8 cellular contexts compared by ENCODE assay signal in the genomic region with DNA sequence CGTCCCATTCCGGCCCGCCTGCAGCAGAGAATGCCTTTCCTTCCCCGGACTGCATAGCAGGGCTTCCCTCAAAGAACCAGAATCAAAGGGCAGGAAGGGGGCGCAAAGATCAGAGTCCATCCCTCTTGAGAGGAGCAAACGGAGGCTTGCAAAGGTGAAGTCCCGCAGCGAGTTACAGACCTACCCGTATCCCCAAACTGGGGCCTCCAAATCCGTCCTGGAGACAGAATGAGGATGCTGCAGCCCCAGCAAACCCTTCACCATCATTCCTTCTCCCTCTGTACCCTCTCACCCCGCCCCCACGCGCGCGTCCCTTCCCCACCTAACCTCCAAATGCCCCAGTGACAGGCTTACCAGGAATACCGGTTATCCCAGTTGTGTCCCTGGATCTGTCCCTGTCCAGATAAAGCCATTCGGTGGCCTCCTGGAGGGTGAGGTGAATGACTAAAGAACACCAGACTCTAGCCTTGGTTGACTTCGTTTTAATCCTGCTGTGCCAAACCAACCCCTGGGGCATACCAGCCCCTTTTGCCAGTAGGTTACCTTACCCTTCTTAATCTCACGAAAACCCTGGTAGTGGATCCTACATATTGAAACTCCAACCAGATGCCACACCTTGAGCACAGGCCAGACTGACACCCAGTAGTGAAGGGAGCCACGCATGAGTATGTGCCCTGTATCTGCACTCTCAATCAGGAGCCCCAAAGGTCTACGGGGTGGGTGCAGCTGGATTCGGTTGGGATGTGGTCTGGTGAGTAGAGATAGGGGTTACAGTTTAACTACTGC. TPM values are rescaled to one million over a fixed set of nuclear protein-coding genes. Genes with fewer than 3 reads are reported as not detected.
A peak's percentile ranks its signal among the peaks of the same experiment; 100 is the strongest.
DNase-seq lines count a peak whose midpoint lies in the region; ATAC-seq, FAIRE-seq and TF ChIP-seq lines count a peak whose summit lies in the region.

No MANE protein-coding gene starts in this region.

- no peaks in the 10 kb centered on the region for H3K9me3 ChIP-seq in HepG2 (ENCODE audit: low read length)
- H3K9me3 ChIP-seq in testis = no peaks in the 10 kb centered on the region

- TF ChIP-seq POLR2A in HepG2 (IDR thresholded peaks at IDR 0.05; ENCODE audit: insufficient read depth in 1 of 2, low read depth in 2 of 2, low read length in 2 of 2) (no peak), testis (IDR thresholded peaks at IDR 0.05) (no peak)

- H3K4me2 ChIP-seq in HepG2 (ENCODE audit: low read depth, low read length) = peak overlapping the region; percentile 96

- WGBS in HepG2 (ENCODE audit: low lambda C conversion rate) = 1% methylated on average over 22 of the region's 22 CpGs
- WGBS in testis, 2 donors = 11 to 18% methylated on average over 22 of the region's 22 CpGs

- peaks cover 2% of the 10 kb centered on the region for H3K79me2 ChIP-seq in HepG2 (ENCODE audit: insufficient read depth, low read length)

- H3K36me3 ChIP-seq in HepG2 (replicated peaks in 1 of 2; ENCODE audit: control insufficient read depth in 1 of 2, insufficient read depth in 2 of 2, low read length in 2 of 2) = no peaks in the 10 kb centered on the region
- H3K36me3 ChIP-seq in testis (ENCODE audit: low read depth, missing control alignments) = no peaks in the 10 kb centered on the region

- ATAC-seq in HepG2 (peak; percentile 57), GM21526 (IDR thresholded peaks at IDR 0.05; ENCODE audit: low FRiP score, unreplicated experiment) (no peak), GM19467 (IDR thresholded peaks at IDR 0.05; ENCODE audit: unreplicated experiment) (no peak)

- in situ Hi-C loops in HepG2 (cut with HindIII; ENCODE audit: extremely low pct_ligation_motif_present, low pct_unique_long_range_greater_than_20kb) = no loop called here

- CTCF ChIA-PET in HepG2 (lab: Yijun Ruan, JAX; ENCODE audit: low intra/inter-chr PET ratio, low total read pairs) = no interaction called here

- POLR2A ChIA-PET in HepG2 (lab: Yijun Ruan, JAX) = interaction anchor here (1.0 to 2.8 kb wide), 23 partner anchors 9 to 181 kb away, joined by 3 to 26 read pairs (median 10); a partner anchor contains a TSS

- no peak for TF ChIP-seq CTCF in HepG2 (CRISPR knock-in tag; IDR thresholded peaks at IDR 0.05)
- no peak for TF ChIP-seq CTCF in testis (IDR thresholded peaks at IDR 0.05)

- intact Hi-C loops in HepG2 (cut with micrococcal nuclease; ENCODE audit: unreplicated experiment) (loop anchor here (1.0 to 2.0 kb wide), 4 partner anchors 8 to 115 kb away; no protein-coding TSS in a partner anchor), testis (cut with DNase I; ENCODE audit: low total_unique reads) (no loop called here)

- peaks cover 59% of the 10 kb centered on the region for H3K4me1 ChIP-seq in HepG2 (ENCODE audit: insufficient read depth, low read length)
- peaks cover 7% of the 10 kb centered on the region for H3K4me1 ChIP-seq in testis

- peaks cover 0 to 11% of the 10 kb centered on the region in 2 experiments; a peak in 2 of 5 replicates for H3K27me3 ChIP-seq in HepG2 (ENCODE audit: control insufficient read depth in 1 of 2, insufficient read depth in 2 of 2, low read length in 2 of 2)
- no peaks in the 10 kb centered on the region for H3K27me3 ChIP-seq in testis

- BruUV-seq in HepG2 (replicated peaks; lab: Mats Ljungman, UMichigan) = no TSS peak

- H4K20me1 ChIP-seq in HepG2 (ENCODE audit: insufficient read depth, low read length) = no peaks in the 10 kb centered on the region

- TF ChIP-seq EP300 in HepG2 (IDR thresholded peaks at IDR 0.05; ENCODE audit: low read depth in 2 of 2, low read length in 2 of 2) = no peak
- TF ChIP-seq EP300 in HepG2 (CRISPR knock-in tag; IDR thresholded peaks at IDR 0.05; ENCODE audit: borderline replicate concordance) = no peak

- H3K4me3 ChIP-seq in HepG2 (replicated peaks in 1 of 3; ENCODE audit: insufficient read depth in 1 of 3, low read depth in 2 of 3, low read length in 3 of 3) (peak overlapping the region; percentile 64 to 78 (median 77)), testis (peak overlapping the region; percentile 75 to 81)

- no peak for TF ChIP-seq RAD21 in HepG2 (CRISPR knock-in tag; IDR thresholded peaks at IDR 0.05)

- FAIRE-seq in HepG2 (lab: Jason Lieb, UNC) = no peak

- H3K27ac ChIP-seq in caudate nucleus (ENCODE audit: low read depth, low read length) (peak overlapping the region; percentile 55), HepG2 (ENCODE audit: extremely low read length, insufficient read depth, low read length) (peak overlapping the region; percentile 56), testis (peak overlapping the region; percentile 87 to 93)

- DNase-seq in NCI-H1417 (lab: John Stamatoyannopoulos, UW) (peak in 2 of 3 experiments; percentile 50 to 60), NCI-H1417 treated with DMSO at 0.1 percent for 48 hours (lab: John Stamatoyannopoulos, UW) (no peak), NCI-H146 treated with DMSO at 0.1 percent for 48 hours (lab: John Stamatoyannopoulos, UW; ENCODE audit: unreplicated experiment) (peak; percentile 10), caudate nucleus (lab: John Stamatoyannopoulos, UW) (peak in 2 of 61 donors; percentile 14 to 46), HepG2 (ENCODE audit: low spot score) (peak; percentile 62), testis (peak; percentile 38)

- peak overlapping the region; percentile 74 for H3K9ac ChIP-seq in HepG2 (ENCODE audit: insufficient read depth, low read depth, low read length)

- H2AFZ ChIP-seq in HepG2 (ENCODE audit: low read length) = peak overlapping the region; percentile 10

TF ChIP-seq in HepG2, 621 proteins besides CTCF, POLR2A, EP300 and RAD21 (continues in another document):
- TF ChIP-seq, protein P1, sequence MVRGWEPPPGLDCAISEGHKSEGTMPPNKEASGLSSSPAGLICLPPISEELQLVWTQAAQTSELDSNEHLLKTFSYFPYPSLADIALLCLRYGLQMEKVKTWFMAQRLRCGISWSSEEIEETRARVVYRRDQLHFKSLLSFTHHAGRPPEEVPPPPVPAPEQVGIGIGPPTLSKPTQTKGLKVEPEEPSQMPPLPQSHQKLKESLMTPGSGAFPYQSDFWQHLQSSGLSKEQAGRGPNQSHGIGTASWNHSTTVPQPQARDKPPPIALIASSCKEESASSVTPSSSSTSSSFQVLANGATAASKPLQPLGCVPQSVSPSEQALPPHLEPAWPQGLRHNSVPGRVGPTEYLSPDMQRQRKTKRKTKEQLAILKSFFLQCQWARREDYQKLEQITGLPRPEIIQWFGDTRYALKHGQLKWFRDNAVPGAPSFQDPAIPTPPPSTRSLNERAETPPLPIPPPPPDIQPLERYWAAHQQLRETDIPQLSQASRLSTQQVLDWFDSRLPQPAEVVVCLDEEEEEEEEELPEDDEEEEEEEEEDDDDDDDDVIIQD (CRISPR knock-in tag; IDR thresholded peaks at IDR 0.05; ENCODE audit: low read depth) = 0 out of 2 replicates have a peak, but pooled peaks have one; percentile 11
- TF ChIP-seq RORA (CRISPR knock-in tag; IDR thresholded peaks at IDR 0.05) = no peak
- TF ChIP-seq PTBP1 (IDR thresholded peaks at IDR 0.05; ENCODE audit: low read depth, low read length, poor library complexity, severe bottlenecking) = no peak

RNA-seq across cellular contexts. Expression of a gene that starts 1.0 kb away (rescaled TPM):
- 10.6 and 19.2 TPM in 2 replicates for total RNA-seq in HepG2 (2016; rRNA removed; fragmentation: Illumina TruSeq; extraction: Trizol)
- total RNA-seq in HepG2 (2016; cell fraction: cytosol; rRNA removed; fragmentation: Illumina TruSeq; extraction: Trizol; ENCODE audit: low read depth) = 2.5 and 3.1 TPM in 2 replicates
- total RNA-seq in HepG2 (2016; cell fraction: insoluble cytoplasmic fraction; rRNA removed; fragmentation: Illumina TruSeq; extraction: Trizol) = 10.6 and 17.6 TPM in 2 replicates
- total RNA-seq in HepG2 (2016; cell fraction: membrane; rRNA removed; fragmentation: Illumina TruSeq; extraction: Trizol) = 20.1 and 24.4 TPM in 2 replicates
- 9.0 and 10.7 TPM in 2 replicates for total RNA-seq in HepG2 (2016; cell fraction: nucleus; rRNA removed; fragmentation: Illumina TruSeq; extraction: Trizol)
- 21.4 and 24.9 TPM in 2 replicates for polyA plus RNA-seq in HepG2 (2011; rRNA removed)
- polyA plus RNA-seq in HepG2 (2011; cell fraction: cytosol; rRNA removed) = 14.9 and 22.6 TPM in 2 replicates
- 12.3 and 12.6 TPM in 2 replicates for polyA plus RNA-seq in HepG2 (2011; cell fraction: nucleus; rRNA removed)
- polyA plus RNA-seq in HepG2 (2012) = 35.5 and 45.2 TPM in 2 replicates
- polyA plus RNA-seq in HepG2 (2016; cell fraction: cytosol; fragmentation: Illumina TruSeq; extraction: Trizol; ENCODE audit: low read depth) = 3.4 and 3.6 TPM in 2 replicates
- polyA plus RNA-seq in HepG2 (2016; cell fraction: insoluble cytoplasmic fraction; fragmentation: Illumina TruSeq; extraction: Trizol; ENCODE audit: low read depth) = 19.5 and 21.2 TPM in 2 replicates
- polyA plus RNA-seq in HepG2 (2016; cell fraction: membrane; fragmentation: Illumina TruSeq; extraction: Trizol; ENCODE audit: low read depth) = 19.1 and 22.9 TPM in 2 replicates
- 12.8 and 14.3 TPM in 2 replicates for polyA plus RNA-seq in HepG2 (2016; cell fraction: nucleus; fragmentation: Illumina TruSeq; extraction: Trizol; ENCODE audit: insufficient read depth, low read depth)
- polyA minus RNA-seq in HepG2 (2011; rRNA and poly(A)+ RNA removed; ENCODE audit: low replicate concordance) = 0.47 and 45.0 TPM in 2 replicates
- 26.4 and 29.2 TPM in 2 replicates for polyA minus RNA-seq in HepG2 (2011; cell fraction: cytosol; rRNA and poly(A)+ RNA removed)
- 33.1 and 37.5 TPM in 2 replicates for polyA minus RNA-seq in HepG2 (2011; cell fraction: nucleus; rRNA and poly(A)+ RNA removed)
- 10 to 100 TPM; 52.3 to 58.7 TPM for total RNA-seq in testis
- polyA plus RNA-seq in testis (ENCODE audit: insufficient read depth, low read depth, low replicate concordance) = 64.0 TPM
